In the genomic region with DNA sequence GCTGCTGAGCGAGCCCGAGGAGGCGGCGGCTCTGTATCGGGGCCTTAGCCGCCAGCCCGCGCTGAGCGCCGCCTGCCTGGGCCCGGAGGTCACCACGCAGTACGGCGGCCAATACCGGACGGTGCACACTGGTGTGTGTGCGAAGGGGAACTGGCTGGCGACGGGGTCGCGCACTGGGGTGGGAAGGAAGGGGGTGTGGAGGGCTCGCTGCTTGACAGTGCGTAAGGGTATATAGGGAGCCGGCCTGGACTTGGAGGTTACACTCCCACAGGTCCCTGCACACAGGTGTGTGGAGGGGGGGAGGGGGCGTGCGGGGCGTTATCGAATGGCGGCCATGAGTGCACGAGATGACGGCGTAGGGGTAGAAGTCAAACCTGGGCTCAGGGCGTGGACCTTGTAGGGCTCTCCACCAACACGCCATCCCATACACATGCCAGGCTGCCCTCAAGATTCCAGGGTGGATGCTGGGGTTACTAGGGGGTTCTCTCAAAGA, we compare ENCODE assay signal across 1 cellular context.
TF ChIP-seq lines count a peak whose summit lies in the region.

No MANE protein-coding gene starts in this region.

TF ChIP-seq in HepG2, 621 proteins besides CTCF, POLR2A, EP300 and RAD21 (continued from another document):
- TF ChIP-seq, protein P1, sequence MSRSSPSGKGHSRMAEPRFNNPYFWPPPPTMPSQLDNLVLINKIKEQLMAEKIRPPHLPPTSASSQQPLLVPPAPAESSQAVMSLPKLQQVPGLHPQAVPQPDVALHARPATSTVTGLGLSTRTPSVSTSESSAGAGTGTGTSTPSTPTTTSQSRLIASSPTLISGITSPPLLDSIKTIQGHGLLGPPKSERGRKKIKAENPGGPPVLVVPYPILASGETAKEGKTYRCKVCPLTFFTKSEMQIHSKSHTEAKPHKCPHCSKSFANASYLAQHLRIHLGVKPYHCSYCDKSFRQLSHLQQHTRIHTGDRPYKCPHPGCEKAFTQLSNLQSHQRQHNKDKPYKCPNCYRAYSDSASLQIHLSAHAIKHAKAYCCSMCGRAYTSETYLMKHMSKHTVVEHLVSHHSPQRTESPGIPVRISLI (CRISPR knock-in tag; IDR thresholded peaks at IDR 0.05; ENCODE audit: borderline replicate concordance) = no peak
- TF ChIP-seq ZNF337 (CRISPR knock-in tag; IDR thresholded peaks at IDR 0.05; ENCODE audit: borderline replicate concordance, low read depth) (no peak), ZNF160 (CRISPR knock-in tag; IDR thresholded peaks at IDR 0.05) (0 out of 2 replicates have a peak, but pooled peaks have one; percentile 18), ZNF510 (CRISPR knock-in tag; IDR thresholded peaks at IDR 0.05; ENCODE audit: low read depth) (no peak), ZNF451 (CRISPR knock-in tag; IDR thresholded peaks at IDR 0.05) (no peak), TBP (CRISPR knock-in tag; IDR thresholded peaks at IDR 0.05) (no peak), MLLT10 (CRISPR knock-in tag; IDR thresholded peaks at IDR 0.05) (no peak), ZNF564 (CRISPR knock-in tag; IDR thresholded peaks at IDR 0.05) (no peak), ZNF724P (CRISPR knock-in tag; IDR thresholded peaks at IDR 0.05; ENCODE audit: borderline replicate concordance) (no peak), ZNF652 (CRISPR knock-in tag; IDR thresholded peaks at IDR 0.05; ENCODE audit: borderline replicate concordance, low read depth) (no peak), ZNF101 (CRISPR knock-in tag; IDR thresholded peaks at IDR 0.05; ENCODE audit: borderline replicate concordance, low read depth) (no peak), YY1 (IDR thresholded peaks at IDR 0.05; ENCODE audit: insufficient read depth, insufficient replicate concordance, low read depth, low read length) (peak; percentile 41), ZNF777 (CRISPR knock-in tag; IDR thresholded peaks at IDR 0.05) (no peak), ZNF354B (CRISPR knock-in tag; IDR thresholded peaks at IDR 0.05) (no peak), YEATS2 (CRISPR knock-in tag; IDR thresholded peaks at IDR 0.05; ENCODE audit: borderline replicate concordance) (peak; percentile 15; the same call in 1 of the 2 replicates), KDM6A (CRISPR knock-in tag; IDR thresholded peaks at IDR 0.05; ENCODE audit: low read depth) (no peak), ZNF331 (CRISPR knock-in tag; IDR thresholded peaks at IDR 0.05) (peak; percentile 24; the same call in 1 of the 2 replicates), MED8 (CRISPR knock-in tag; IDR thresholded peaks at IDR 0.05; ENCODE audit: insufficient replicate concordance) (peak; percentile 19)
- TF ChIP-seq, protein P2, sequence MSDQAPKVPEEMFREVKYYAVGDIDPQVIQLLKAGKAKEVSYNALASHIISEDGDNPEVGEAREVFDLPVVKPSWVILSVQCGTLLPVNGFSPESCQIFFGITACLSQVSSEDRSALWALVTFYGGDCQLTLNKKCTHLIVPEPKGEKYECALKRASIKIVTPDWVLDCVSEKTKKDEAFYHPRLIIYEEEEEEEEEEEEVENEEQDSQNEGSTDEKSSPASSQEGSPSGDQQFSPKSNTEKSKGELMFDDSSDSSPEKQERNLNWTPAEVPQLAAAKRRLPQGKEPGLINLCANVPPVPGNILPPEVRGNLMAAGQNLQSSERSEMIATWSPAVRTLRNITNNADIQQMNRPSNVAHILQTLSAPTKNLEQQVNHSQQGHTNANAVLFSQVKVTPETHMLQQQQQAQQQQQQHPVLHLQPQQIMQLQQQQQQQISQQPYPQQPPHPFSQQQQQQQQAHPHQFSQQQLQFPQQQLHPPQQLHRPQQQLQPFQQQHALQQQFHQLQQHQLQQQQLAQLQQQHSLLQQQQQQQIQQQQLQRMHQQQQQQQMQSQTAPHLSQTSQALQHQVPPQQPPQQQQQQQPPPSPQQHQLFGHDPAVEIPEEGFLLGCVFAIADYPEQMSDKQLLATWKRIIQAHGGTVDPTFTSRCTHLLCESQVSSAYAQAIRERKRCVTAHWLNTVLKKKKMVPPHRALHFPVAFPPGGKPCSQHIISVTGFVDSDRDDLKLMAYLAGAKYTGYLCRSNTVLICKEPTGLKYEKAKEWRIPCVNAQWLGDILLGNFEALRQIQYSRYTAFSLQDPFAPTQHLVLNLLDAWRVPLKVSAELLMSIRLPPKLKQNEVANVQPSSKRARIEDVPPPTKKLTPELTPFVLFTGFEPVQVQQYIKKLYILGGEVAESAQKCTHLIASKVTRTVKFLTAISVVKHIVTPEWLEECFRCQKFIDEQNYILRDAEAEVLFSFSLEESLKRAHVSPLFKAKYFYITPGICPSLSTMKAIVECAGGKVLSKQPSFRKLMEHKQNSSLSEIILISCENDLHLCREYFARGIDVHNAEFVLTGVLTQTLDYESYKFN (CRISPR knock-in tag; conservative IDR thresholded peaks at IDR 0.05) = no peak
- TF ChIP-seq, protein P3, sequence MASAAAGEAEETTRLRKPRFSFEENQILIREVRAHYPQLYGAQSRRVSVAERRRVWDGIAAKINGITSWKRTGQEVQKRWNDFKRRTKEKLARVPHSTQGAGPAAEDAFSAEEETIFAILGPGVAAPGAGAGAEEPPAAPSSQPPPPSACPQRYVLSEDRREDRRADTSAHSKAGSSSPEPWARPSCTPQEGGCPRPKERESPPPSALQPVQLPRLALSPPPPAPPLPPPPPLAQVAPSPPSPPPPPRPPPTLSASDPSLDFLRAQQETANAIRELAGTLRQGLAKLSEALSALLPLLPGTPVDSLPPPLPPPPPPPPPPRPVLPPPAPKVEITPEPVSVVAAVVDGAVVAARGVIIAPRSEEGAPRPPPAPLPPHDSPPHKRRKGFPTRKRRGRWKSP (CRISPR knock-in tag; IDR thresholded peaks at IDR 0.05) = 0 out of 2 replicates have a peak, but pooled peaks have one; percentile 12
- TF ChIP-seq, protein P4, sequence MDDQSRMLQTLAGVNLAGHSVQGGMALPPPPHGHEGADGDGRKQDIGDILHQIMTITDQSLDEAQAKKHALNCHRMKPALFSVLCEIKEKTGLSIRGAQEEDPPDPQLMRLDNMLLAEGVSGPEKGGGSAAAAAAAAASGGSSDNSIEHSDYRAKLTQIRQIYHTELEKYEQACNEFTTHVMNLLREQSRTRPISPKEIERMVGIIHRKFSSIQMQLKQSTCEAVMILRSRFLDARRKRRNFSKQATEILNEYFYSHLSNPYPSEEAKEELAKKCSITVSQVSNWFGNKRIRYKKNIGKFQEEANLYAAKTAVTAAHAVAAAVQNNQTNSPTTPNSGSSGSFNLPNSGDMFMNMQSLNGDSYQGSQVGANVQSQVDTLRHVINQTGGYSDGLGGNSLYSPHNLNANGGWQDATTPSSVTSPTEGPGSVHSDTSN (CRISPR knock-in tag; IDR thresholded peaks at IDR 0.05; ENCODE audit: borderline replicate concordance) = no peak
- TF ChIP-seq, protein P5, sequence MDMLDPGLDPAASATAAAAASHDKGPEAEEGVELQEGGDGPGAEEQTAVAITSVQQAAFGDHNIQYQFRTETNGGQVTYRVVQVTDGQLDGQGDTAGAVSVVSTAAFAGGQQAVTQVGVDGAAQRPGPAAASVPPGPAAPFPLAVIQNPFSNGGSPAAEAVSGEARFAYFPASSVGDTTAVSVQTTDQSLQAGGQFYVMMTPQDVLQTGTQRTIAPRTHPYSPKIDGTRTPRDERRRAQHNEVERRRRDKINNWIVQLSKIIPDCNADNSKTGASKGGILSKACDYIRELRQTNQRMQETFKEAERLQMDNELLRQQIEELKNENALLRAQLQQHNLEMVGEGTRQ (IDR thresholded peaks at IDR 0.05; ENCODE audit: low read depth, low read length) = no peak
- TF ChIP-seq, protein P5 (CRISPR knock-in tag; IDR thresholded peaks at IDR 0.05; ENCODE audit: borderline replicate concordance) = no peak
- TF ChIP-seq, protein P6, sequence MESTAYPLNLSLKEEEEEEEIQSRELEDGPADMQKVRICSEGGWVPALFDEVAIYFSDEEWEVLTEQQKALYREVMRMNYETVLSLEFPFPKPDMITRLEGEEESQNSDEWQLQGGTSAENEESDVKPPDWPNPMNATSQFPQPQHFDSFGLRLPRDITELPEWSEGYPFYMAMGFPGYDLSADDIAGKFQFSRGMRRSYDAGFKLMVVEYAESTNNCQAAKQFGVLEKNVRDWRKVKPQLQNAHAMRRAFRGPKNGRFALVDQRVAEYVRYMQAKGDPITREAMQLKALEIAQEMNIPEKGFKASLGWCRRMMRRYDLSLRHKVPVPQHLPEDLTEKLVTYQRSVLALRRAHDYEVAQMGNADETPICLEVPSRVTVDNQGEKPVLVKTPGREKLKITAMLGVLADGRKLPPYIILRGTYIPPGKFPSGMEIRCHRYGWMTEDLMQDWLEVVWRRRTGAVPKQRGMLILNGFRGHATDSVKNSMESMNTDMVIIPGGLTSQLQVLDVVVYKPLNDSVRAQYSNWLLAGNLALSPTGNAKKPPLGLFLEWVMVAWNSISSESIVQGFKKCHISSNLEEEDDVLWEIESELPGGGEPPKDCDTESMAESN (CRISPR knock-in tag; conservative IDR thresholded peaks at IDR 0.05) = no peak
- TF ChIP-seq, protein P7, sequence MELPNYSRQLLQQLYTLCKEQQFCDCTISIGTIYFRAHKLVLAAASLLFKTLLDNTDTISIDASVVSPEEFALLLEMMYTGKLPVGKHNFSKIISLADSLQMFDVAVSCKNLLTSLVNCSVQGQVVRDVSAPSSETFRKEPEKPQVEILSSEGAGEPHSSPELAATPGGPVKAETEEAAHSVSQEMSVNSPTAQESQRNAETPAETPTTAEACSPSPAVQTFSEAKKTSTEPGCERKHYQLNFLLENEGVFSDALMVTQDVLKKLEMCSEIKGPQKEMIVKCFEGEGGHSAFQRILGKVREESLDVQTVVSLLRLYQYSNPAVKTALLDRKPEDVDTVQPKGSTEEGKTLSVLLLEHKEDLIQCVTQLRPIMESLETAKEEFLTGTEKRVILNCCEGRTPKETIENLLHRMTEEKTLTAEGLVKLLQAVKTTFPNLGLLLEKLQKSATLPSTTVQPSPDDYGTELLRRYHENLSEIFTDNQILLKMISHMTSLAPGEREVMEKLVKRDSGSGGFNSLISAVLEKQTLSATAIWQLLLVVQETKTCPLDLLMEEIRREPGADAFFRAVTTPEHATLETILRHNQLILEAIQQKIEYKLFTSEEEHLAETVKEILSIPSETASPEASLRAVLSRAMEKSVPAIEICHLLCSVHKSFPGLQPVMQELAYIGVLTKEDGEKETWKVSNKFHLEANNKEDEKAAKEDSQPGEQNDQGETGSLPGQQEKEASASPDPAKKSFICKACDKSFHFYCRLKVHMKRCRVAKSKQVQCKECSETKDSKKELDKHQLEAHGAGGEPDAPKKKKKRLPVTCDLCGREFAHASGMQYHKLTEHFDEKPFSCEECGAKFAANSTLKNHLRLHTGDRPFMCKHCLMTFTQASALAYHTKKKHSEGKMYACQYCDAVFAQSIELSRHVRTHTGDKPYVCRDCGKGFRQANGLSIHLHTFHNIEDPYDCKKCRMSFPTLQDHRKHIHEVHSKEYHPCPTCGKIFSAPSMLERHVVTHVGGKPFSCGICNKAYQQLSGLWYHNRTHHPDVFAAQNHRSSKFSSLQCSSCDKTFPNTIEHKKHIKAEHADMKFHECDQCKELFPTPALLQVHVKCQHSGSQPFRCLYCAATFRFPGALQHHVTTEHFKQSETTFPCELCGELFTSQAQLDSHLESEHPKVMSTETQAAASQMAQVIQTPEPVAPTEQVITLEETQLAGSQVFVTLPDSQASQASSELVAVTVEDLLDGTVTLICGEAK (IDR thresholded peaks at IDR 0.05) = no peak
- TF ChIP-seq, protein P7 (CRISPR knock-in tag; IDR thresholded peaks at IDR 0.05) = no peak
